8 cellular contexts compared by ENCODE assay signal in genomic region chr3:129160891-129161859, GRCh38. TPM values are rescaled to one million over a fixed set of nuclear protein-coding genes. Genes with fewer than 3 reads are reported as not detected.
DNase-seq lines count a peak whose midpoint lies in the region; ATAC-seq, FAIRE-seq and TF ChIP-seq lines count a peak whose summit lies in the region.

Gene ISY1, minus strand, starts transcription at chr3:129161063. Its CDS starts 88 bp downstream, at chr3:129160975.

- H3K27ac Mint-ChIP-seq in CD4-positive, CD25-positive, alpha-beta regulatory T cell = peak within 1 kb of the TSS; percentile 99 to 100 (median 99)
- peak within 1 kb of the TSS; percentile 100 for H3K27ac Mint-ChIP-seq in dendritic cell treated with granulocyte-macrophage colony-stimulating factor and Interleukin-4, amounts not matched to agents 40 ng/mL and 50 ng/mL, for 4 days

- H3K36me3 Mint-ChIP-seq in CD4-positive, CD25-positive, alpha-beta regulatory T cell = peaks cover 10% of the 10 kb centered on the region
- peaks cover 76% of the 10 kb centered on the region for H3K36me3 Mint-ChIP-seq in dendritic cell treated with granulocyte-macrophage colony-stimulating factor and Interleukin-4, amounts not matched to agents 40 ng/mL and 50 ng/mL, for 4 days (ENCODE audit: low read depth)

- in situ Hi-C loops in HepG2 (cut with HindIII; ENCODE audit: extremely low pct_ligation_motif_present, low pct_unique_long_range_greater_than_20kb) = no loop called here

- POLR2A ChIA-PET in HepG2 (lab: Yijun Ruan, JAX) = interaction anchor here (0.7 to 2.6 kb wide), 13 partner anchors 11 to 118 kb away, joined by 3 to 20 read pairs (median 6); partner anchors contain the start of genes CNBP, COPG1, HMCES and RAB43

- no peaks in the 10 kb centered on the region for H3K9me3 ChIP-seq in CD4-positive, CD25-positive, alpha-beta regulatory T cell (ENCODE audit: control insufficient read depth in 2 of 2, low read length in 2 of 2)
- no peaks in the 10 kb centered on the region for H3K9me3 ChIP-seq in HepG2 (ENCODE audit: low read length)

- peaks cover 29% of the 10 kb centered on the region for H3K36me3 ChIP-seq in CD4-positive, CD25-positive, alpha-beta regulatory T cell (ENCODE audit: control insufficient read depth, insufficient read depth, low read length)
- peaks cover 2 to 9% of the 10 kb centered on the region in 2 experiments for H3K36me3 ChIP-seq in HepG2 (replicated peaks in 1 of 2; ENCODE audit: control insufficient read depth in 1 of 2, insufficient read depth in 2 of 2, low read length in 2 of 2)

- H3K4me3 Mint-ChIP-seq in CD4-positive, CD25-positive, alpha-beta regulatory T cell = peak within 1 kb of the TSS; percentile 97 to 100 (median 99)
- H3K4me3 Mint-ChIP-seq in dendritic cell treated with granulocyte-macrophage colony-stimulating factor and Interleukin-4, amounts not matched to agents 40 ng/mL and 50 ng/mL, for 4 days = peak within 1 kb of the TSS; percentile 97

- peak within 1 kb of the TSS; percentile 100 for H3K9ac ChIP-seq in HepG2 (ENCODE audit: insufficient read depth, low read depth, low read length)

- peak within 1 kb of the TSS; percentile 98 for H3K4me3 ChIP-seq in CD4-positive, CD25-positive, alpha-beta regulatory T cell (ENCODE audit: low read depth, low read length)
- H3K4me3 ChIP-seq in HepG2 (replicated peaks in 1 of 3; ENCODE audit: insufficient read depth in 1 of 3, low read depth in 2 of 3, low read length in 3 of 3) = peak within 1 kb of the TSS; percentile 91 to 99 (median 96)

- H3K9me3 Mint-ChIP-seq in CD4-positive, CD25-positive, alpha-beta regulatory T cell = no peaks in the 10 kb centered on the region
- H3K9me3 Mint-ChIP-seq in dendritic cell treated with granulocyte-macrophage colony-stimulating factor and Interleukin-4, amounts not matched to agents 40 ng/mL and 50 ng/mL, for 4 days = no peaks in the 10 kb centered on the region

- no peaks in the 10 kb centered on the region for H4K20me1 ChIP-seq in HepG2 (ENCODE audit: insufficient read depth, low read length)

- DNase-seq in CD4-positive, CD25-positive, alpha-beta regulatory T cell = peak; percentile 88 to 96 (median 90)
- peak; percentile 91 for DNase-seq in NCI-H748 (lab: John Stamatoyannopoulos, UW; ENCODE audit: unreplicated experiment)
- peak; percentile 77 for DNase-seq in activated CD4-positive, alpha-beta T cell treated with anti-CD3 and anti-CD28 coated beads, Interleukin-2, amount 50 U/mL, for 1 hour
- DNase-seq in HepG2 (ENCODE audit: low spot score) = peak; percentile 92
- peak; percentile 85 for DNase-seq in stimulated activated CD4-positive, alpha-beta T cell treated with anti-CD3 and anti-CD28 coated beads, Interleukin-4, amount 100 ng/mL, for 1 hour

- FAIRE-seq in HepG2 (lab: Jason Lieb, UNC) = peak; percentile 68

- 1% methylated on average over 48 of the region's 67 CpGs for WGBS in HepG2 (ENCODE audit: low lambda C conversion rate)

- CTCF ChIA-PET in HepG2 (lab: Yijun Ruan, JAX; ENCODE audit: low intra/inter-chr PET ratio, low total read pairs) = interaction anchor here (3.0 kb wide), 1 partner anchor 84 kb away, joined by 17 read pairs; no protein-coding TSS in a partner anchor

- peak; percentile 82 to 94 for TF ChIP-seq POLR2A in HepG2 (IDR thresholded peaks at IDR 0.05; ENCODE audit: insufficient read depth in 1 of 2, low read depth in 2 of 2, low read length in 2 of 2)

- H2AFZ ChIP-seq in HepG2 (ENCODE audit: low read length) = peak within 1 kb of the TSS; percentile 100

- BruUV-seq in HepG2 (replicated peaks; lab: Mats Ljungman, UMichigan) = TSS peak; percentile 97

- peak within 1 kb of the TSS; percentile 96 for H3K4me2 ChIP-seq in HepG2 (ENCODE audit: low read depth, low read length)

- H3K27me3 Mint-ChIP-seq in CD4-positive, CD25-positive, alpha-beta regulatory T cell = peaks cover 5% of the 10 kb centered on the region
- no peaks in the 10 kb centered on the region for H3K27me3 Mint-ChIP-seq in dendritic cell treated with granulocyte-macrophage colony-stimulating factor and Interleukin-4, amounts not matched to agents 40 ng/mL and 50 ng/mL, for 4 days

- ATAC-seq in CD4-positive, CD25-positive, alpha-beta regulatory T cell (ENCODE audit: low read depth in 2 of 2) = peak; percentile 78 to 79
- ATAC-seq in GM19372 (IDR thresholded peaks at IDR 0.05; ENCODE audit: low read depth, unreplicated experiment) (peak; percentile 81), HG03558 (IDR thresholded peaks at IDR 0.05; ENCODE audit: extremely low read depth, unreplicated experiment) (peak; percentile 40), HepG2 (peak; percentile 82)

- H3K4me1 Mint-ChIP-seq in CD4-positive, CD25-positive, alpha-beta regulatory T cell = peaks cover 16 to 52% (median 23%) of the 10 kb centered on the region in 4 donors
- peaks cover 42% of the 10 kb centered on the region for H3K4me1 Mint-ChIP-seq in dendritic cell treated with granulocyte-macrophage colony-stimulating factor and Interleukin-4, amounts not matched to agents 40 ng/mL and 50 ng/mL, for 4 days (ENCODE audit: low read depth)

- peaks cover 19% of the 10 kb centered on the region for H3K79me2 ChIP-seq in HepG2 (ENCODE audit: insufficient read depth, low read length)

- peak; percentile 65 for TF ChIP-seq CTCF in HepG2 (CRISPR knock-in tag; IDR thresholded peaks at IDR 0.05)

- peak within 1 kb of the TSS; percentile 98 for H3K27ac ChIP-seq in CD4-positive, CD25-positive, alpha-beta regulatory T cell (ENCODE audit: insufficient read depth, low read length, poor library complexity, severe bottlenecking)
- peak within 1 kb of the TSS; percentile 100 for H3K27ac ChIP-seq in HepG2 (ENCODE audit: extremely low read length, insufficient read depth, low read length)

- peak; percentile 27; the same call in 1 of the 2 replicates for TF ChIP-seq RAD21 in HepG2 (CRISPR knock-in tag; IDR thresholded peaks at IDR 0.05)

- intact Hi-C loops in dendritic cell treated with granulocyte-macrophage colony-stimulating factor and Interleukin-4, amounts not matched to agents 40 ng/mL and 50 ng/mL, for 4 days (cut with micrococcal nuclease) = loop anchor here (1.0 kb wide), 1 partner anchor 88 kb away; the partner anchor contains the start of gene COPG1
- intact Hi-C loops in HepG2 (cut with micrococcal nuclease; ENCODE audit: unreplicated experiment) = loop anchor here (1.0 kb wide), 2 partner anchors 84 to 107 kb away; no protein-coding TSS in a partner anchor

- 0 out of 4 replicates have a peak, but pooled peaks of 1 of the 2 experiments have one; percentile 5 for TF ChIP-seq EP300 in HepG2 (IDR thresholded peaks at IDR 0.05; ENCODE audit: low read depth in 2 of 2, low read length in 2 of 2)
- no peak for TF ChIP-seq EP300 in HepG2 (CRISPR knock-in tag; IDR thresholded peaks at IDR 0.05; ENCODE audit: borderline replicate concordance)

- H3K27me3 ChIP-seq in CD4-positive, CD25-positive, alpha-beta regulatory T cell (ENCODE audit: control insufficient read depth, insufficient read depth, low read length) = no peaks in the 10 kb centered on the region
- H3K27me3 ChIP-seq in HepG2 (ENCODE audit: control insufficient read depth in 1 of 2, insufficient read depth in 2 of 2, low read length in 2 of 2) = no peaks in the 10 kb centered on the region; a peak in 1 of 5 replicates

- H3K4me1 ChIP-seq in CD4-positive, CD25-positive, alpha-beta regulatory T cell (ENCODE audit: control insufficient read depth, insufficient read depth, low read length, poor library complexity, severe bottlenecking) = peaks cover 26% of the 10 kb centered on the region
- H3K4me1 ChIP-seq in HepG2 (ENCODE audit: insufficient read depth, low read length) = peaks cover 22% of the 10 kb centered on the region

TF ChIP-seq in HepG2, 621 proteins besides CTCF, POLR2A, EP300 and RAD21 (continues in another document):
- TF ChIP-seq NR2F1 (CRISPR knock-in tag; IDR thresholded peaks at IDR 0.05) (no peak), PRPF4 (IDR thresholded peaks at IDR 0.05; ENCODE audit: low read depth, low read length, poor library complexity, severe bottlenecking) (no peak), FOSL2 (CRISPR knock-in tag; IDR thresholded peaks at IDR 0.05) (no peak; the same call in none of the 2 replicates)

RNA-seq across cellular contexts. Expression of gene ISY1, which starts in this region (rescaled TPM):
- 45.8 TPM for total RNA-seq in CD4-positive, CD25-positive, alpha-beta regulatory T cell
- 100 to 1,000 TPM in 1 of 4 donors, 10 to 100 TPM in 3; 84.2 to 109 (median 88.2) TPM for polyA plus RNA-seq in CD4-positive, CD25-positive, alpha-beta regulatory T cell
- total RNA-seq in HepG2 (2016; rRNA removed; fragmentation: Illumina TruSeq; extraction: Trizol) = 39.1 and 59.0 TPM in 2 replicates
- total RNA-seq in HepG2 (2016; cell fraction: cytosol; rRNA removed; fragmentation: Illumina TruSeq; extraction: Trizol; ENCODE audit: low read depth) = 4.4 and 6.2 TPM in 2 replicates
- total RNA-seq in HepG2 (2016; cell fraction: insoluble cytoplasmic fraction; rRNA removed; fragmentation: Illumina TruSeq; extraction: Trizol) = 35.5 and 58.0 TPM in 2 replicates
- 12.0 and 13.2 TPM in 2 replicates for total RNA-seq in HepG2 (2016; cell fraction: membrane; rRNA removed; fragmentation: Illumina TruSeq; extraction: Trizol)
- total RNA-seq in HepG2 (2016; cell fraction: nucleus; rRNA removed; fragmentation: Illumina TruSeq; extraction: Trizol) = 9.8 and 14.2 TPM in 2 replicates
- 16.9 and 21.0 TPM in 2 replicates for polyA plus RNA-seq in HepG2 (2011; rRNA removed)
- 12.1 and 14.3 TPM in 2 replicates for polyA plus RNA-seq in HepG2 (2011; cell fraction: cytosol; rRNA removed)
- polyA plus RNA-seq in HepG2 (2011; cell fraction: nucleus; rRNA removed) = 5.3 and 7.2 TPM in 2 replicates
- 11.8 and 15.3 TPM in 2 replicates for polyA plus RNA-seq in HepG2 (2012)
- 4.4 and 5.1 TPM in 2 replicates for polyA plus RNA-seq in HepG2 (2016; cell fraction: cytosol; fragmentation: Illumina TruSeq; extraction: Trizol; ENCODE audit: low read depth)
- 44.4 and 52.7 TPM in 2 replicates for polyA plus RNA-seq in HepG2 (2016; cell fraction: insoluble cytoplasmic fraction; fragmentation: Illumina TruSeq; extraction: Trizol; ENCODE audit: low read depth)
- polyA plus RNA-seq in HepG2 (2016; cell fraction: membrane; fragmentation: Illumina TruSeq; extraction: Trizol; ENCODE audit: low read depth) = 7.9 and 8.5 TPM in 2 replicates
- 11.5 and 19.0 TPM in 2 replicates for polyA plus RNA-seq in HepG2 (2016; cell fraction: nucleus; fragmentation: Illumina TruSeq; extraction: Trizol; ENCODE audit: insufficient read depth, low read depth)
- polyA minus RNA-seq in HepG2 (2011; rRNA and poly(A)+ RNA removed; ENCODE audit: low replicate concordance) = 10.4 and 33.7 TPM in 2 replicates
- polyA minus RNA-seq in HepG2 (2011; cell fraction: cytosol; rRNA and poly(A)+ RNA removed) = 10.6 and 13.7 TPM in 2 replicates
- 4.4 and 8.0 TPM in 2 replicates for polyA minus RNA-seq in HepG2 (2011; cell fraction: nucleus; rRNA and poly(A)+ RNA removed)

Comparison
In these comparisons a context has a peak if more than half of its experiments do, and no peak if none do; other contexts are left out.
1. Peak in every context shown above with its lines: DNase-seq, ATAC-seq, H3K4me3 ChIP-seq and H3K27ac ChIP-seq.